ENCODE assay signal across 23 cellular contexts in the genomic region with DNA sequence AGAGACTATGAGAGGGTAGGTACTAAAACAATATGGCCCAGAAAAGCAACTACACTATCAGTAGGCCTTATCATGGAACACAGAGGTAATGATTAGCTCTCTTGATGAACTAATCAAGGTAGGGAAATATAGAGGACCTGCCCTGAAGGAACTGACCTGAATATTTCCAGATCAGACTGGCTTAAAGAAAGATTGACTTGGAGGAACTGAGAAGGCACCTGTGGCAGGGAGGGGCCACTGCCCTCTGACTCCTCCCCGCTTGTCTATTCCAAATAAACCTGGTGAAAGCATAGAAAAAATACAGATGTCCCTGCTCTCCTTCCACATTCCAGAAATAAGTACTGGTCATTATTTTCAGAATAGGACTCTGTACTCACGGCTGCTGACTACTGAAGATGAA. TPM values are rescaled to one million over a fixed set of nuclear protein-coding genes. Genes with fewer than 3 reads are reported as not detected.
DNase-seq lines count a peak whose midpoint lies in the region; ATAC-seq, FAIRE-seq and TF ChIP-seq lines count a peak whose summit lies in the region.
"Had no signal": no experiment of that assay in that cellular context is flagged by ENCODE, and none has a peak within 500 bp of the region (broad histone marks: within the 10 kb centered on the region; RNA-seq: fewer than 3 reads in every experiment).

No MANE protein-coding gene starts in this region.

- peaks cover 34% of the 10 kb centered on the region for H3K4me1 ChIP-seq in Karpas-422 (ENCODE audit: low read length)
- peaks cover 7% of the 10 kb centered on the region for H3K4me1 ChIP-seq in endothelial cell of umbilical vein (ENCODE audit: control insufficient read depth, extremely low read depth, insufficient read depth, low read length)
- H3K4me1 ChIP-seq: SJSA1 had no signal

- H3K36me3 ChIP-seq in Karpas-422 (ENCODE audit: insufficient read depth, low read length) (no peaks in the 10 kb centered on the region), endothelial cell of umbilical vein (ENCODE audit: control insufficient read depth in 2 of 2, extremely low read depth in 1 of 2, insufficient read depth in 2 of 2, low read length in 2 of 2) (no peaks in the 10 kb centered on the region)
- H3K36me3 ChIP-seq: SJSA1 had no signal

- no peak overlapping the region for H3K4me3 Mint-ChIP-seq in mesothelial cell of epicardium

- no peak for ATAC-seq in GM21529 (IDR thresholded peaks at IDR 0.05; ENCODE audit: unreplicated experiment)
- ATAC-seq: HCT116 had no signal

- peak overlapping the region; percentile 76 for H3K27ac Mint-ChIP-seq in mesothelial cell of epicardium
- H3K27ac Mint-ChIP-seq: CD4-positive, alpha-beta memory T cell had no signal

- DNase-seq in Karpas-422 (peak; percentile 22), endothelial cell of umbilical vein (ENCODE audit: low read depth, low spot score) (no peak), mesothelial cell of epicardium (ENCODE audit: low spot score in 2 of 2, unreplicated experiment in 2 of 2) (no peak), mucosa of gallbladder (ENCODE audit: low spot score) (no peak), NCI-H524 treated with DMSO at 0.1 percent for 48 hours (lab: John Stamatoyannopoulos, UW) (no peak), H54 (ENCODE audit: insufficient read length, low spot score) (no peak)
- DNase-seq: C1 segment of cervical spinal cord; CD4-positive, alpha-beta memory T cell; COR-L47; DMS53; NCI-H1092; NCI-H1436 treated with DMSO at 0.1 percent for 48 hours; NCI-H2029; NCI-H446 treated with DMSO at 0.1 percent for 48 hours; NCI-H526 treated with DMSO at 0.1 percent for 48 hours; Right ventricle myocardium superior; RPMI8226 had no signal

- H3K9ac ChIP-seq in Karpas-422 (ENCODE audit: low read length) (no peak overlapping the region), endothelial cell of umbilical vein (replicated peaks; ENCODE audit: extremely low read depth, insufficient read depth, low read length) (no peak overlapping the region)

- H3K79me2 ChIP-seq in Karpas-422 (ENCODE audit: low read length) (peaks cover 87% of the 10 kb centered on the region), endothelial cell of umbilical vein (ENCODE audit: control insufficient read depth, insufficient read depth, low read length) (no peaks in the 10 kb centered on the region)

- no TSS peak for BruUV-seq in endothelial cell of umbilical vein (replicated peaks; lab: Mats Ljungman, UMichigan)

- no peaks in the 10 kb centered on the region for H3K36me3 Mint-ChIP-seq in mesothelial cell of epicardium
- H3K36me3 Mint-ChIP-seq: CD4-positive, alpha-beta memory T cell had no signal

- TF ChIP-seq CTCF in endothelial cell of umbilical vein (IDR thresholded peaks at IDR 0.05; ENCODE audit: extremely low read depth in 1 of 2, insufficient read depth in 1 of 2, low read depth in 1 of 2, low read length in 2 of 2) (no peak), mesothelial cell of epicardium (IDR thresholded peaks at IDR 0.05; ENCODE audit: unreplicated experiment) (no peak)

- H3K4me3 ChIP-seq in Karpas-422 (ENCODE audit: low read length) (no peak overlapping the region), endothelial cell of umbilical vein (replicated peaks in 1 of 3; ENCODE audit: insufficient read depth in 1 of 3, low read depth in 1 of 3, low read length in 3 of 3) (no peak overlapping the region)
- H3K4me3 ChIP-seq: SJSA1 had no signal

- dilution Hi-C loops in endothelial cell of umbilical vein (cut with MboI; ENCODE audit: extremely low pct_ligation_motif_present, low sequenced_read_pairs) = no loop called here

- H3K9me3 ChIP-seq in Karpas-422 (ENCODE audit: low read length) = no peaks in the 10 kb centered on the region
- no peaks in the 10 kb centered on the region for H3K9me3 ChIP-seq in endothelial cell of umbilical vein (replicated peaks; ENCODE audit: control insufficient read depth, insufficient read depth, low read length)
- H3K9me3 ChIP-seq: SJSA1 had no signal

- H3K4me1 Mint-ChIP-seq in mesothelial cell of epicardium = peaks cover 24% of the 10 kb centered on the region

- CTCF ChIA-PET in endothelial cell of umbilical vein (lab: Charles Lee) = no interaction called here

- no peaks in the 10 kb centered on the region for H3K27me3 Mint-ChIP-seq in mesothelial cell of epicardium (ENCODE audit: low read depth)

- no peaks in the 10 kb centered on the region for H3K27me3 ChIP-seq in Karpas-422 (ENCODE audit: low read length)
- peaks cover 0 to 2% of the 10 kb centered on the region in 2 experiments for H3K27me3 ChIP-seq in endothelial cell of umbilical vein (ENCODE audit: control insufficient read depth in 2 of 2, insufficient read depth in 2 of 2, low read length in 2 of 2)
- H3K27me3 ChIP-seq: SJSA1 had no signal

- H3K9me3 Mint-ChIP-seq in mesothelial cell of epicardium = peaks cover 16% of the 10 kb centered on the region

- POLR2A ChIA-PET in endothelial cell of umbilical vein (lab: Charles Lee) = no interaction called here

- H3K4me2 ChIP-seq in Karpas-422 (ENCODE audit: low read depth, low read length, poor library complexity, severe bottlenecking) = no peak overlapping the region
- no peak overlapping the region for H3K4me2 ChIP-seq in endothelial cell of umbilical vein (ENCODE audit: insufficient read depth, low read length)

- FAIRE-seq in endothelial cell of umbilical vein (lab: Jason Lieb, UNC) (peak; percentile 24), H54 (lab: Jason Lieb, UNC) (no peak)
- FAIRE-seq: H1 had no signal

- TF ChIP-seq POLR2A in endothelial cell of umbilical vein (IDR thresholded peaks at IDR 0.05; ENCODE audit: low read depth, low read length) (no peak), H54 (IDR thresholded peaks at IDR 0.05; ENCODE audit: low read depth, low read length) (no peak)

- H4K20me1 ChIP-seq in Karpas-422 (ENCODE audit: insufficient read depth, low read depth, low read length) (no peaks in the 10 kb centered on the region), endothelial cell of umbilical vein (replicated peaks; ENCODE audit: control insufficient read depth, extremely low read depth, insufficient read depth, low read length) (no peaks in the 10 kb centered on the region)

- intact Hi-C loops in endothelial cell of umbilical vein (cut with micrococcal nuclease) = no loop called here

- no peaks in the 10 kb centered on the region for H3K9me1 ChIP-seq in endothelial cell of umbilical vein (replicated peaks; ENCODE audit: control insufficient read depth, extremely low read depth, insufficient read depth, low read length)

- H2AFZ ChIP-seq in Karpas-422 (ENCODE audit: low read length) = no peak overlapping the region
- no peak overlapping the region for H2AFZ ChIP-seq in endothelial cell of umbilical vein (ENCODE audit: low read depth, low read length)

- no peaks in the 10 kb centered on the region for H3K9me2 ChIP-seq in Karpas-422 (replicated peaks; ENCODE audit: insufficient read depth, low read length)

- no peak overlapping the region for H3K27ac ChIP-seq in Karpas-422 (ENCODE audit: low read length)
- no peak overlapping the region for H3K27ac ChIP-seq in endothelial cell of umbilical vein (ENCODE audit: insufficient read depth, low read depth, low read length)
- H3K27ac ChIP-seq: HL-60, SJSA1 had no signal

TF ChIP-seq in endothelial cell of umbilical vein, 7 proteins besides CTCF, POLR2A, EP300 and RAD21:
- TF ChIP-seq FOS (IDR thresholded peaks at IDR 0.05; ENCODE audit: borderline replicate concordance, insufficient read depth, low read length) (no peak), POLR2AphosphoS5 (IDR thresholded peaks at IDR 0.05; ENCODE audit: insufficient read depth, low read depth, low read length) (no peak), EZH2 (IDR thresholded peaks at IDR 0.05; ENCODE audit: borderline replicate concordance, low read depth, low read length, severe bottlenecking) (no peak)
- TF ChIP-seq, protein P1, sequence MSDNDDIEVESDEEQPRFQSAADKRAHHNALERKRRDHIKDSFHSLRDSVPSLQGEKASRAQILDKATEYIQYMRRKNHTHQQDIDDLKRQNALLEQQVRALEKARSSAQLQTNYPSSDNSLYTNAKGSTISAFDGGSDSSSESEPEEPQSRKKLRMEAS (IDR thresholded peaks at IDR 0.05; ENCODE audit: insufficient read depth, insufficient read length) = no peak
TF ChIP-seq in endothelial cell of umbilical vein: peak in this region for 0.

RNA-seq across cellular contexts. Expression of a gene that starts 5.5 kb away (rescaled TPM):
- total RNA-seq in Karpas-422 (2014; rRNA removed; shearing (Covaris generic); ENCODE audit: low replicate concordance) = 6.2 and 22.1 TPM in 2 replicates
- total RNA-seq in endothelial cell of umbilical vein (0.69 and 0.83 TPM in 2 replicates), mesothelial cell of epicardium (11.7 to 13.6 TPM (median 12.4 TPM) in 3 replicates), mucosa of gallbladder (7.7 TPM)
- polyA plus RNA-seq in endothelial cell of umbilical vein = 0.22 and 0.23 TPM in 2 replicates
- polyA plus RNA-seq in endothelial cell of umbilical vein (2011; cell fraction: cytosol; rRNA removed) = 0.14 and 0.21 TPM in 2 replicates
- polyA plus RNA-seq in endothelial cell of umbilical vein (2011; cell fraction: nucleus; rRNA removed) = 1.3 and 1.4 TPM in 2 replicates
- 1.5 and 1.9 TPM in 2 replicates for polyA plus RNA-seq in endothelial cell of umbilical vein (2012)
- polyA minus RNA-seq in endothelial cell of umbilical vein = 0.17 TPM in 2 replicates
- polyA minus RNA-seq in endothelial cell of umbilical vein (2011; cell fraction: cytosol; rRNA and poly(A)+ RNA removed) = not detected
- polyA minus RNA-seq in endothelial cell of umbilical vein (2011; cell fraction: nucleus; rRNA and poly(A)+ RNA removed) = 0.63 and 0.96 TPM in 2 replicates
- total RNA-seq: A673 had no signal
- polyA plus RNA-seq: CD4-positive, alpha-beta memory T cell had no signal
